ENCODE assay signal across 9 cellular contexts in the genomic region with DNA sequence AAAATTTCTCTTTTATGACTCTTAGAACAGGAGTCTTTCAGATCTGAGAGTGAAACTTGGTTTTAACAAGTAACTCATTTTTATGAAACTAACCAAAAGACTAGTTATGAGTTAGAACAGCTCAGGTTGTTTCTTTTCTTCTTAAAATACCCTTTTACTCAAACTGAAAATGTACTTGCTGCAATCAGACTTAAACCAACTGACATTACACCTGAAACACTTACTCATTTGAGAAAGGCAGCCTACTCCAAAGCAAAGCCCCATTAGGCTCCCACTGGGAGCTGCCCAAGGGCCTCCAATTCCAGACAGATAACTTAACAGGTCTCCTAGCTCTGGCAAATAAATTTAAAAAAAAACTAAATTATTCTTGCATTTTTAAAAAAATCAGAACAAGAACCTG. TPM values are rescaled to one million over a fixed set of nuclear protein-coding genes. Genes with fewer than 3 reads are reported as not detected.
DNase-seq lines count a peak whose midpoint lies in the region; ATAC-seq and TF ChIP-seq lines count a peak whose summit lies in the region.
"Had no signal": no experiment of that assay in that cellular context is flagged by ENCODE, and none has a peak within 500 bp of the region (broad histone marks: within the 10 kb centered on the region; RNA-seq: fewer than 3 reads in every experiment).

No MANE protein-coding gene starts in this region.

- TF ChIP-seq CTCF in adrenal gland (IDR thresholded peaks at IDR 0.05): no peak

- no peaks in the 10 kb centered on the region for H3K36me3 ChIP-seq in adrenal gland (replicated peaks in 1 of 2)

- peak overlapping the region; percentile 86 to 87 for H3K27ac Mint-ChIP-seq in natural killer cell treated with Interleukin-12 subunit alpha and Interleukin-12 subunit beta and Interleukin-15 and Interleukin-18, amount 100 ng/mL, for 72 hours

- H3K4me1 ChIP-seq in adrenal gland (replicated peaks in 1 of 2): peaks cover 35 to 55% of the 10 kb centered on the region in 2 donors

- TF ChIP-seq POLR2A in adrenal gland (IDR thresholded peaks at IDR 0.05): no peak

- no peaks in the 10 kb centered on the region for H3K9me3 ChIP-seq in adrenal gland (replicated peaks in 1 of 3)

- peak overlapping the region in 1 of 4 donors; percentile 94 for H3K4me3 ChIP-seq in adrenal gland

- no peaks in the 10 kb centered on the region for H3K9me3 Mint-ChIP-seq in activated T-cell treated with anti-CD3 and anti-CD28 coated beads, Interleukin-2, amount 50 U/mL, for 4 hours
- no peaks in the 10 kb centered on the region for H3K9me3 Mint-ChIP-seq in natural killer cell treated with Interleukin-12 subunit alpha and Interleukin-12 subunit beta and Interleukin-15 and Interleukin-18, amount 100 ng/mL, for 72 hours

- peaks cover 55% of the 10 kb centered on the region for H3K4me1 Mint-ChIP-seq in activated T-cell treated with anti-CD3 and anti-CD28 coated beads, Interleukin-2, amount 50 U/mL, for 4 hours (ENCODE audit: low read depth)
- peaks cover 30 to 40% of the 10 kb centered on the region in 2 donors for H3K4me1 Mint-ChIP-seq in natural killer cell treated with Interleukin-12 subunit alpha and Interleukin-12 subunit beta and Interleukin-15 and Interleukin-18, amount 100 ng/mL, for 72 hours (ENCODE audit: low read depth in 2 of 2)

- intact Hi-C loops in adrenal gland (cut with DNase I): loop anchor here in 1 of 2 donors (10.0 kb wide), 2 partner anchors 48 to 88 kb away; no protein-coding TSS in a partner anchor

- ATAC-seq in activated T-cell treated with anti-CD3 and anti-CD28 coated beads, Interleukin-2, amount 50 U/mL, for 4 hours: peak; percentile 12 to 13
- peak; percentile 34 for ATAC-seq in HG03159 (IDR thresholded peaks at IDR 0.05; ENCODE audit: unreplicated experiment)
- peak in 1 of 2 donors; percentile 21 for ATAC-seq in natural killer cell treated with Interleukin-12 subunit alpha and Interleukin-12 subunit beta and Interleukin-15 and Interleukin-18, amount 100 ng/mL, for 72 hours

- H3K27ac ChIP-seq in adrenal gland: peak overlapping the region; percentile 3 to 98 (median 95)

- peak overlapping the region; percentile 98 for H3K4me3 Mint-ChIP-seq in activated T-cell treated with anti-CD3 and anti-CD28 coated beads, Interleukin-2, amount 50 U/mL, for 4 hours
- peak overlapping the region; percentile 91 for H3K4me3 Mint-ChIP-seq in natural killer cell treated with Interleukin-12 subunit alpha and Interleukin-12 subunit beta and Interleukin-15 and Interleukin-18, amount 100 ng/mL, for 72 hours

- no peaks in the 10 kb centered on the region for H3K27me3 Mint-ChIP-seq in activated T-cell treated with anti-CD3 and anti-CD28 coated beads, Interleukin-2, amount 50 U/mL, for 4 hours (ENCODE audit: low read depth)
- H3K27me3 Mint-ChIP-seq in natural killer cell treated with Interleukin-12 subunit alpha and Interleukin-12 subunit beta and Interleukin-15 and Interleukin-18, amount 100 ng/mL, for 72 hours: no peaks in the 10 kb centered on the region

- no peak for DNase-seq in activated T-cell treated with anti-CD3 and anti-CD28 coated beads, Interleukin-2, amount 50 U/mL, for 4 hours
- DNase-seq in activated T-cell treated with anti-CD3 and anti-CD28 coated beads for 4 hours (no peak), adrenal gland (no peak), activated gamma-delta T cell treated with Interleukin-2 at 50 U/mL for 16 hours (no peak)
- no peak for DNase-seq in natural killer cell treated with Interleukin-12 subunit alpha and Interleukin-12 subunit beta and Interleukin-15 and Interleukin-18, amount 100 ng/mL, for 72 hours (ENCODE audit: low spot score)
- DNase-seq in NK-92 treated with Interleukin-12 subunit alpha and Interleukin-12 subunit beta, amount 100 ng/mL, for 24 hours (lab: John Stamatoyannopoulos, UW): no peak
- DNase-seq in activated CD8-positive, alpha-beta memory T cell treated with anti-CD3 and anti-CD28 coated beads, Interleukin-2, amount 50 U/mL, for 4 hours: no peak
- DNase-seq: DND-41 had no signal

- H3K36me3 Mint-ChIP-seq in activated T-cell treated with anti-CD3 and anti-CD28 coated beads, Interleukin-2, amount 50 U/mL, for 4 hours (ENCODE audit: insufficient read depth): peaks cover 16% of the 10 kb centered on the region
- H3K36me3 Mint-ChIP-seq in natural killer cell treated with Interleukin-12 subunit alpha and Interleukin-12 subunit beta and Interleukin-15 and Interleukin-18, amount 100 ng/mL, for 72 hours: no peaks in the 10 kb centered on the region

- no peaks in the 10 kb centered on the region for H3K27me3 ChIP-seq in adrenal gland

RNA-seq across cellular contexts. Expression of a gene that starts 3.6 kb away (rescaled TPM):
- total RNA-seq in activated T-cell treated with anti-CD3 and anti-CD28 coated beads, Interleukin-2, amount 50 U/mL, for 4 hours: 10 to 100 TPM; 61.1 to 64.0 (median 62.7) TPM
- 10 to 100 TPM; 17.2 to 35.4 (median 24.4) TPM for total RNA-seq in adrenal gland
- polyA plus RNA-seq in adrenal gland: 10 to 100 TPM in 1 of 3 donors, 1 to 10 TPM in 2; 4.3 to 15.2 (median 4.4) TPM
- total RNA-seq in natural killer cell treated with Interleukin-12 subunit alpha and Interleukin-12 subunit beta and Interleukin-15 and Interleukin-18, amount 100 ng/mL, for 72 hours: 1 to 10 TPM; 6.1 to 9.5 TPM
